26 cellular contexts compared by ENCODE assay signal in genomic region chr6:137024172-137024990, GRCh38. TPM values are rescaled to one million over a fixed set of nuclear protein-coding genes. Genes with fewer than 3 reads are reported as not detected.
DNase-seq lines count a peak whose midpoint lies in the region; ATAC-seq and TF ChIP-seq lines count a peak whose summit lies in the region.
"Had no signal": no experiment of that assay in that cellular context is flagged by ENCODE, and none has a peak within 500 bp of the region (broad histone marks: within the 10 kb centered on the region; RNA-seq: fewer than 3 reads in every experiment).

No MANE protein-coding gene starts in this region.

- peaks cover 59% of the 10 kb centered on the region for H3K4me1 ChIP-seq in PC-3 (ENCODE audit: insufficient read depth, low read length)
- peaks cover 45% of the 10 kb centered on the region for H3K4me1 ChIP-seq in mucosa of stomach (ENCODE audit: control insufficient read depth, insufficient read depth, low read length)
- H3K4me1 ChIP-seq in transverse colon = peaks cover 4 to 29% (median 19%) of the 10 kb centered on the region in 4 donors
- H3K4me1 ChIP-seq: ascending aorta, BLaER1, tibial nerve had no signal

- H3K9me3 ChIP-seq in PC-3 (ENCODE audit: low read length) (no peaks in the 10 kb centered on the region), mucosa of stomach (ENCODE audit: control insufficient read depth, low read length) (no peaks in the 10 kb centered on the region), transverse colon (peaks cover 0 to 8% of the 10 kb centered on the region in 2 donors)
- H3K9me3 ChIP-seq: ascending aorta, MG63, tibial nerve had no signal

- TF ChIP-seq CTCF in PC-3 (conservative IDR thresholded peaks at IDR 0.05; ENCODE audit: low read depth, low read length) (no peak), epithelial cell of esophagus (IDR thresholded peaks at IDR 0.05; ENCODE audit: insufficient read depth, low read depth, low read length, missing control alignments) (no peak), transverse colon (IDR thresholded peaks at IDR 0.05) (no peak)

- WGBS in transverse colon (ENCODE audit: low coverage in 1 of 2), 2 donors = 56 to 57% methylated on average over 4 to 5 of the region's 5 CpGs

- peak; percentile 50 for ATAC-seq in PC-3
- no peak for ATAC-seq in HG02840 (IDR thresholded peaks at IDR 0.05; ENCODE audit: low FRiP score, unreplicated experiment)
- ATAC-seq: K562; stimulated activated naive CD8-positive, alpha-beta T cell treated with anti-CD3 and anti-CD28 coated beads, Interleukin-15, amount 100 ng/mL, for 72 hours had no signal

- intact Hi-C loops in PC-3 (cut with micrococcal nuclease) (no loop called here), transverse colon (cut with DNase I; ENCODE audit: low total_unique reads) (no loop called here)

- in situ Hi-C loops in transverse colon (cut with MboI; ENCODE audit: low pct_ligation_motif_present in 1 of 4, low pct_unique_long_range_greater_than_20kb in 1 of 4, low sequenced_read_pairs in 3 of 4) = no loop called here

- H3K4me3 ChIP-seq in PC-3 (ENCODE audit: low read length) = no peak overlapping the region
- H3K4me3 ChIP-seq in epithelial cell of esophagus (ENCODE audit: low read length) = no peak overlapping the region
- H3K4me3 ChIP-seq in mucosa of stomach (ENCODE audit: low read length) = peak overlapping the region; percentile 9
- H3K4me3 ChIP-seq in transverse colon = no peak overlapping the region
- H3K4me3 ChIP-seq: ascending aorta, BLaER1, K562, MG63, tibial nerve had no signal

- DNase-seq in PC-3 = peak; percentile 84
- peak; percentile 10 for DNase-seq in epithelial cell of esophagus (ENCODE audit: low read depth)
- DNase-seq in transverse colon = no peak
- no peak for DNase-seq in stimulated activated CD8-positive, alpha-beta memory T cell treated with anti-CD3 and anti-CD28 coated beads, Interleukin-4, amount 100 ng/mL, for 48 hours
- no peak for DNase-seq in SIG-M5 (lab: John Stamatoyannopoulos, UW)
- DNase-seq: activated effector memory CD4-positive, alpha-beta T cell treated with anti-CD3 and anti-CD28 coated beads, Interleukin-2, amount 50 U/mL, for 16 hours; activated naive CD8-positive, alpha-beta T cell treated with anti-CD3 and anti-CD28 coated beads, Interleukin-2, amount 10 ng/mL, durations not matched to agents 7 days and 5 days; central memory CD4-positive, alpha-beta T cell; dermis blood vessel endothelial cell; glutamatergic neuron; H7; MG63; NCI-H1417; NCI-H2081 treated with DMSO at 0.1 percent for 48 hours; NCI-H345; NCI-H774; posterior cingulate gyrus; RPMI8226; stimulated activated naive CD8-positive, alpha-beta T cell treated with anti-CD3 and anti-CD28 coated beads, Interleukin-15, amount 100 ng/mL, for 72 hours had no signal

- TF ChIP-seq EP300 in transverse colon (IDR thresholded peaks at IDR 0.05; ENCODE audit: low read depth) = no peak

- H3K9me2 ChIP-seq in PC-3 (replicated peaks; ENCODE audit: low read length) = no peaks in the 10 kb centered on the region

- no peaks in the 10 kb centered on the region for H3K79me2 ChIP-seq in PC-3 (ENCODE audit: low read length)

- no TSS peak for BruUV-seq in PC-3 (replicated peaks; lab: Mats Ljungman, UMichigan)

- H3K27ac ChIP-seq in PC-3 (ENCODE audit: low read length) = peak overlapping the region; percentile 97
- H3K27ac ChIP-seq in transverse colon = peak overlapping the region; percentile 70 to 81 (median 76)
- H3K27ac ChIP-seq: ascending aorta, BLaER1 had no signal

- POLR2A ChIA-PET in PC-3 (lab: Charles Lee; ENCODE audit: unreplicated experiment) = no interaction called here

- H2AFZ ChIP-seq in PC-3 (ENCODE audit: low read length) = no peak overlapping the region

- no peaks in the 10 kb centered on the region for H4K20me1 ChIP-seq in PC-3 (ENCODE audit: low read length)
- H4K20me1 ChIP-seq: BLaER1 had no signal

- peak overlapping the region; percentile 81 for H3K4me2 ChIP-seq in PC-3 (ENCODE audit: low read length)
- H3K4me2 ChIP-seq: BLaER1 had no signal

- H3K36me3 ChIP-seq in PC-3 (ENCODE audit: low read depth, low read length) (no peaks in the 10 kb centered on the region), mucosa of stomach (ENCODE audit: control insufficient read depth, insufficient read depth, low read length) (no peaks in the 10 kb centered on the region), transverse colon (no peaks in the 10 kb centered on the region)
- H3K36me3 ChIP-seq: ascending aorta, BLaER1, MG63, tibial nerve had no signal

- H3K9ac ChIP-seq in PC-3 (ENCODE audit: low read length) = peak overlapping the region; percentile 91; the same call in 1 of the 2 replicates
- H3K9ac ChIP-seq in mucosa of stomach (ENCODE audit: low read length) = no peak overlapping the region
- H3K9ac ChIP-seq: BLaER1 had no signal

- CTCF ChIA-PET in PC-3 (lab: Charles Lee) = no interaction called here

- H3K27me3 ChIP-seq in PC-3 (ENCODE audit: low read length) = no peaks in the 10 kb centered on the region
- H3K27me3 ChIP-seq in mucosa of stomach (ENCODE audit: control insufficient read depth, insufficient read depth, low read length) = no peaks in the 10 kb centered on the region
- H3K27me3 ChIP-seq in transverse colon = no peaks in the 10 kb centered on the region
- H3K27me3 ChIP-seq: ascending aorta, BLaER1, tibial nerve had no signal

- peaks cover 4% of the 10 kb centered on the region for H3F3A ChIP-seq in PC-3 (ENCODE audit: low read length, unreplicated experiment)

- TF ChIP-seq POLR2A in transverse colon (IDR thresholded peaks at IDR 0.05) = no peak

RNA-seq across cellular contexts. Expression of gene IL20RA, which starts 20.4 kb away (rescaled TPM):
- 3.5 and 6.0 TPM in 2 replicates for total RNA-seq in PC-3 (2014; rRNA removed)
- total RNA-seq in transverse colon = 10 to 100 TPM in 2 of 4 donors, 1 to 10 TPM in 2; 7.4 to 20.5 (median 11.3) TPM
- total RNA-seq: activated naive CD8-positive, alpha-beta T cell treated with anti-CD3 and anti-CD28 coated beads, Interleukin-2, amount 10 ng/mL, durations not matched to agents 7 days and 5 days; ascending aorta; K562; T-helper 1 cell treated with Interleukin-12 subunit alpha and Interleukin-12 subunit beta and Interleukin-4 antibody, amounts not matched to agents 30 ng/mL and 1 ng/mL, for 36 hours had no signal

Comparison
In these comparisons a context has a peak if more than half of its experiments do, and no peak if none do; other contexts are left out.
1. DNase-seq: peak in PC-3 (single experiment) and epithelial cell of esophagus (single experiment); none in transverse colon (single experiment), stimulated activated CD8-positive, alpha-beta memory T cell treated with anti-CD3 and anti-CD28 coated beads, Interleukin-4, amount 100 ng/mL, for 48 hours (single experiment) and SIG-M5 (single experiment).